11 cellular contexts compared by ENCODE assay signal in the genomic region with DNA sequence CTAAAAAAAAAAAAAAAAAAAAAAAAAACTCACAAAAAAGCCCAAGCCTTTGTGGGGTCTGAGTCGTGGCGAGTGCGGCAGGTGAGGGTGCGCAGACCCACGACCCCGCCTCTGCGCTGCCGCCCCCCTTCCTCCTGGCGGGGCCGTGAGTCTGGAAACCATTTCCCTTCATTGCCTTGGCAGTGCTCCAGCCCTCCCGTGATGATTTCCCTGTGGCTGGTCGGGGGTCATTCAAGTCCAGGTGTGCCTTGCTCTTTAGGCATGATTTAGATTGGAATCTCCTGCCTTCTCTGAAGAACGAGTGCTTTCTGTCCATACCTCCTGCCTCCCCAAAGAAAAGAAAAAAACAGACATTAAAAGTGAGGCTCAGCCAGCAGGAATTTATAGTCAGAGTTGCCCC.
DNase-seq lines count a peak whose midpoint lies in the region; ATAC-seq, FAIRE-seq and TF ChIP-seq lines count a peak whose summit lies in the region.
"Had no signal": no experiment of that assay in that cellular context is flagged by ENCODE, and none has a peak within 500 bp of the region (broad histone marks: within the 10 kb centered on the region; RNA-seq: fewer than 3 reads in every experiment).

No MANE protein-coding gene starts in this region.

- peaks cover 33 to 46% of the 10 kb centered on the region in 2 donors for H3K4me1 ChIP-seq in thyroid gland

- no peak overlapping the region for H3K4me3 Mint-ChIP-seq in activated T-cell treated with anti-CD3 and anti-CD28 coated beads, Interleukin-2, amount 50 U/mL, for 24 hours
- no peak overlapping the region for H3K4me3 Mint-ChIP-seq in activated CD4-positive, alpha-beta memory T cell treated with anti-CD3 and anti-CD28 coated beads, Interleukin-2, amount 10 ng/mL, durations not matched to agents 7 days and 5 days
- H3K4me3 Mint-ChIP-seq in glutamatergic neuron (ENCODE audit: unreplicated experiment) = no peak overlapping the region

- no peaks in the 10 kb centered on the region for H3K36me3 ChIP-seq in thyroid gland

- H3K9me3 ChIP-seq in thyroid gland = no peaks in the 10 kb centered on the region

- no peak for DNase-seq in activated T-cell treated with anti-CD3 and anti-CD28 coated beads, Interleukin-2, amount 50 U/mL, for 24 hours
- no peak for DNase-seq in activated T-cell treated with anti-CD3 and anti-CD28 coated beads, Interleukin-2, amount 50 U/mL, for 1 hour
- DNase-seq in NCI-H774 (lab: John Stamatoyannopoulos, UW) (peak; percentile 14), Right ventricle myocardium superior (peak; percentile 81), thyroid gland (peak; percentile 76), frontal cortex (ENCODE audit: low spot score in 2 of 2) (no peak), glutamatergic neuron (no peak)
- DNase-seq in activated CD4-positive, alpha-beta memory T cell treated with anti-CD3 and anti-CD28 coated beads, Interleukin-2, amount 10 ng/mL, durations not matched to agents 7 days and 5 days = no peak
- DNase-seq: KG1, NCI-H510A, trophoblast cell had no signal

- TF ChIP-seq CTCF in thyroid gland (IDR thresholded peaks at IDR 0.05) (no peak), glutamatergic neuron (IDR thresholded peaks at IDR 0.05; ENCODE audit: partially characterized antibody, unreplicated experiment) (no peak)

- no peak for FAIRE-seq in frontal cortex (lab: Jason Lieb, UNC)

- no peaks in the 10 kb centered on the region for H3K27me3 ChIP-seq in thyroid gland

- WGBS in thyroid gland, 2 donors = 20 to 35% methylated on average over 13 of the region's 13 CpGs

- peaks cover 11% of the 10 kb centered on the region for H3K36me3 Mint-ChIP-seq in activated T-cell treated with anti-CD3 and anti-CD28 coated beads, Interleukin-2, amount 50 U/mL, for 24 hours (ENCODE audit: low read depth)
- no peaks in the 10 kb centered on the region for H3K36me3 Mint-ChIP-seq in activated CD4-positive, alpha-beta memory T cell treated with anti-CD3 and anti-CD28 coated beads, Interleukin-2, amount 10 ng/mL, durations not matched to agents 7 days and 5 days (ENCODE audit: low read depth)
- H3K36me3 Mint-ChIP-seq in glutamatergic neuron (ENCODE audit: unreplicated experiment) = no peaks in the 10 kb centered on the region

- H3K4me3 ChIP-seq in thyroid gland (replicated peaks in 1 of 3) = no peak overlapping the region

- H3K4me1 Mint-ChIP-seq in activated T-cell treated with anti-CD3 and anti-CD28 coated beads, Interleukin-2, amount 50 U/mL, for 24 hours (ENCODE audit: low read depth) = peaks cover 89% of the 10 kb centered on the region
- H3K4me1 Mint-ChIP-seq in activated CD4-positive, alpha-beta memory T cell treated with anti-CD3 and anti-CD28 coated beads, Interleukin-2, amount 10 ng/mL, durations not matched to agents 7 days and 5 days = peaks cover 65% of the 10 kb centered on the region
- peaks cover 6% of the 10 kb centered on the region for H3K4me1 Mint-ChIP-seq in glutamatergic neuron (ENCODE audit: low read depth, unreplicated experiment)

- H3K27ac ChIP-seq in thyroid gland = peak overlapping the region; percentile 24 to 66 (median 65)

- no peaks in the 10 kb centered on the region for H3K27me3 Mint-ChIP-seq in activated T-cell treated with anti-CD3 and anti-CD28 coated beads, Interleukin-2, amount 50 U/mL, for 24 hours
- no peaks in the 10 kb centered on the region for H3K27me3 Mint-ChIP-seq in activated CD4-positive, alpha-beta memory T cell treated with anti-CD3 and anti-CD28 coated beads, Interleukin-2, amount 10 ng/mL, durations not matched to agents 7 days and 5 days
- H3K27me3 Mint-ChIP-seq in glutamatergic neuron (ENCODE audit: unreplicated experiment) = peaks cover 2% of the 10 kb centered on the region

- peak; percentile 48 for ATAC-seq in Right ventricle myocardium superior (ENCODE audit: poor library complexity)

- TF ChIP-seq POLR2A in thyroid gland (IDR thresholded peaks at IDR 0.05) = no peak

- H3K9me3 Mint-ChIP-seq in activated T-cell treated with anti-CD3 and anti-CD28 coated beads, Interleukin-2, amount 50 U/mL, for 24 hours = no peaks in the 10 kb centered on the region
- no peaks in the 10 kb centered on the region for H3K9me3 Mint-ChIP-seq in activated CD4-positive, alpha-beta memory T cell treated with anti-CD3 and anti-CD28 coated beads, Interleukin-2, amount 10 ng/mL, durations not matched to agents 7 days and 5 days
- peaks cover 3% of the 10 kb centered on the region for H3K9me3 Mint-ChIP-seq in glutamatergic neuron (ENCODE audit: unreplicated experiment)

- CTCF ChIA-PET in activated CD4-positive, alpha-beta memory T cell treated with anti-CD3 and anti-CD28 coated beads, Interleukin-2, amount 10 ng/mL, durations not matched to agents 7 days and 5 days (lab: Charles Lee) = no interaction called here

- POLR2A ChIA-PET in activated CD4-positive, alpha-beta memory T cell treated with anti-CD3 and anti-CD28 coated beads, Interleukin-2, amount 10 ng/mL, durations not matched to agents 7 days and 5 days (lab: Charles Lee) = interaction anchor here (4.8 kb wide), 1 partner anchor 48 kb away, joined by 39 read pairs; no protein-coding TSS in a partner anchor

- intact Hi-C loops in Right ventricle myocardium superior (cut with DNase I) (loop anchor here (5.0 kb wide), 1 partner anchor 48 kb away; no protein-coding TSS in a partner anchor), thyroid gland (cut with DNase I) (loop anchor here (10.0 kb wide), 2 partner anchors 50 to 240 kb away; no protein-coding TSS in a partner anchor)

- H3K27ac Mint-ChIP-seq in activated T-cell treated with anti-CD3 and anti-CD28 coated beads, Interleukin-2, amount 50 U/mL, for 24 hours = peak overlapping the region; percentile 82
- H3K27ac Mint-ChIP-seq in activated CD4-positive, alpha-beta memory T cell treated with anti-CD3 and anti-CD28 coated beads, Interleukin-2, amount 10 ng/mL, durations not matched to agents 7 days and 5 days = no peak overlapping the region
- H3K27ac Mint-ChIP-seq in glutamatergic neuron (ENCODE audit: unreplicated experiment) = no peak overlapping the region

Comparison
In these comparisons a context has a peak if more than half of its experiments do, and no peak if none do; other contexts are left out.
1. DNase-seq: peak in NCI-H774 (single experiment), Right ventricle myocardium superior (single experiment) and thyroid gland (2 of 2); none in activated T-cell treated with anti-CD3 and anti-CD28 coated beads, Interleukin-2, amount 50 U/mL, for 24 hours (single experiment), activated T-cell treated with anti-CD3 and anti-CD28 coated beads, Interleukin-2, amount 50 U/mL, for 1 hour (single experiment), frontal cortex (0 of 2), activated CD4-positive, alpha-beta memory T cell treated with anti-CD3 and anti-CD28 coated beads, Interleukin-2, amount 10 ng/mL, durations not matched to agents 7 days and 5 days (single experiment) and glutamatergic neuron (single experiment).